Comparison of ENCODE assay signal across 10 cellular contexts in the genomic region with DNA sequence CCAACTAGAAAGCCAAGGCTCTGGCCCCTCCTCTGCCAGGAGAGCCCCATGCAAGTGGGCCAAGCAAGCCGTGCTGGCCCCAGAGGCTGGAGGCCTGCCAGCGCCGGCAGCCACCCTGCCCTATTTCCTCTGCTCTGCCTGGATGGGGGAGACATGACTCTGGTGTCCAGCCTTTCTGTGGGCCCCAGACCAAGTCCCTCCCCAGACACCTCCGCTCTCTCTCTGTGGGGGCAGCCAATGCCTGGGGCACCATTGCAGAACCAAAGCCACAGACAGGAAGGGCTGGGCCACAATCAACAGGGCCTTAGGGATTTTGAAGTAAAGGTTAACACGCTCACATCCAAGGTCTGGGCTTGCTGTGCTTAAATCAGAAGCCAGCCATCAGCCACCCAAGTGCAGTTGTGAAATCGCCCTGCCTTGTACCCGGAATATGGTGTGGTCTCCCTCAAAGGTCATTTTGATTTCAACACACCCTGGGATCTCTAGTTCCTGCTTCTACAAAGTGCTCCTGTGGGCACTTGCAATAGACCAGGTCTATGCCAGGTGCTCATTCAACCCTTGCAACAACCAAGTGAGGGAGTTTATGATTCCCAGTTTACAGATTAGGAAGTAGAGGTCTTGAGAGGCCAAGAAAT.
A peak's percentile ranks its signal among the peaks of the same experiment; 100 is the strongest.
DNase-seq lines count a peak whose midpoint lies in the region; ATAC-seq and TF ChIP-seq lines count a peak whose summit lies in the region.
"Had no signal": no experiment of that assay in that cellular context is flagged by ENCODE, and none has a peak within 500 bp of the region (broad histone marks: within the 10 kb centered on the region; RNA-seq: fewer than 3 reads in every experiment).

No MANE protein-coding gene starts in this region.

- no peaks in the 10 kb centered on the region for H3F3A ChIP-seq in smooth muscle cell (ENCODE audit: low read depth)

- H2AFZ ChIP-seq in ACC112 (ENCODE audit: low read length, unreplicated experiment) (no peak overlapping the region), smooth muscle cell (ENCODE audit: low read depth) (no peak overlapping the region)

- intact Hi-C loops in mucosa of descending colon (cut with DNase I, micrococcal nuclease) (no loop called here), Caco-2 (cut with micrococcal nuclease; ENCODE audit: unreplicated experiment) (no loop called here)

- POLR2A ChIA-PET in Caco-2 (lab: Charles Lee): no interaction called here

- BruUV-seq in Caco-2 (replicated peaks; lab: Mats Ljungman, UMichigan): no TSS peak

- WGBS in smooth muscle cell (ENCODE audit: low lambda C conversion rate): 78% methylated on average over 7 of the region's 7 CpGs

- ATAC-seq in mucosa of descending colon (peak; percentile 57), GM19395 (IDR thresholded peaks at IDR 0.05; ENCODE audit: unreplicated experiment) (no peak), GM18870 (IDR thresholded peaks at IDR 0.05; ENCODE audit: unreplicated experiment) (no peak)

- no peaks in the 10 kb centered on the region for H3K27me3 ChIP-seq in ACC112 (ENCODE audit: insufficient read depth, low read length)
- H3K27me3 ChIP-seq in Caco-2 (replicated peaks; ENCODE audit: control insufficient read depth, insufficient read depth, low read length): no peaks in the 10 kb centered on the region
- peaks cover 4% of the 10 kb centered on the region for H3K27me3 ChIP-seq in smooth muscle cell (ENCODE audit: low read depth)
- H3K27me3 ChIP-seq: brain microvascular endothelial cell had no signal

- H3K36me3 ChIP-seq in ACC112 (ENCODE audit: insufficient read depth, low read length): no peaks in the 10 kb centered on the region
- H3K36me3 ChIP-seq in mucosa of descending colon (ENCODE audit: low read depth): no peaks in the 10 kb centered on the region
- H3K36me3 ChIP-seq in Caco-2 (ENCODE audit: control insufficient read depth, insufficient read depth, low read length): no peaks in the 10 kb centered on the region
- H3K36me3 ChIP-seq in smooth muscle cell (ENCODE audit: low read depth): no peaks in the 10 kb centered on the region
- H3K36me3 ChIP-seq: brain microvascular endothelial cell had no signal

- H3K9me3 Mint-ChIP-seq in Caco-2 (ENCODE audit: unreplicated experiment): no peaks in the 10 kb centered on the region
- H3K9me3 Mint-ChIP-seq: CD4-positive, alpha-beta memory T cell had no signal

- H4K20me1 ChIP-seq in smooth muscle cell (ENCODE audit: low read depth): no peaks in the 10 kb centered on the region

- no peak overlapping the region for H3K27ac Mint-ChIP-seq in Caco-2 (ENCODE audit: unreplicated experiment)

- TF ChIP-seq CTCF in choroid plexus epithelial cell (conservative IDR thresholded peaks at IDR 0.05; ENCODE audit: low read depth, low read length) (no peak), mucosa of descending colon (IDR thresholded peaks at IDR 0.05) (no peak), Caco-2 (IDR thresholded peaks at IDR 0.05; ENCODE audit: insufficient read depth in 1 of 2, low read depth in 1 of 2, low read length in 1 of 2, severe bottlenecking in 1 of 2, unreplicated experiment in 1 of 2) (no peak), smooth muscle cell (IDR thresholded peaks at IDR 0.05; ENCODE audit: borderline replicate concordance, insufficient read depth, poor library complexity, severe bottlenecking) (no peak)

- peaks cover 18% of the 10 kb centered on the region for H3K4me1 Mint-ChIP-seq in Caco-2 (ENCODE audit: low read depth, unreplicated experiment)

- H3K4me2 ChIP-seq in smooth muscle cell: no peak overlapping the region

- no peaks in the 10 kb centered on the region for H3K36me3 Mint-ChIP-seq in Caco-2 (ENCODE audit: insufficient read depth, unreplicated experiment)
- H3K36me3 Mint-ChIP-seq: CD4-positive, alpha-beta memory T cell had no signal

- H3K4me3 Mint-ChIP-seq in Caco-2 (ENCODE audit: unreplicated experiment): no peak overlapping the region
- H3K4me3 Mint-ChIP-seq: CD4-positive, alpha-beta memory T cell had no signal

- H3K27me3 Mint-ChIP-seq in Caco-2 (ENCODE audit: insufficient read depth, unreplicated experiment): no peaks in the 10 kb centered on the region
- H3K27me3 Mint-ChIP-seq: CD4-positive, alpha-beta memory T cell had no signal

- H3K9me3 ChIP-seq in mucosa of descending colon (no peaks in the 10 kb centered on the region), Caco-2 (no peaks in the 10 kb centered on the region), smooth muscle cell (replicated peaks; ENCODE audit: low read depth) (no peaks in the 10 kb centered on the region)

- peak; percentile 36 for DNase-seq in NCI-H460 (ENCODE audit: extremely low read depth, low read depth)
- peak; percentile 29 for DNase-seq in choroid plexus epithelial cell (ENCODE audit: low read depth)
- peak in 2 of 3 donors; percentile 30 to 70 for DNase-seq in mucosa of descending colon
- no peak for DNase-seq in Caco-2
- DNase-seq in smooth muscle cell (lab: John Stamatoyannopoulos, UW; ENCODE audit: unreplicated experiment): no peak
- DNase-seq: brain microvascular endothelial cell; CD4-positive, alpha-beta memory T cell had no signal

- peaks cover 28% of the 10 kb centered on the region for H3K4me1 ChIP-seq in ACC112 (ENCODE audit: control insufficient read depth, insufficient read depth, low read length, unreplicated experiment)
- H3K4me1 ChIP-seq in mucosa of descending colon (ENCODE audit: low read depth): no peaks in the 10 kb centered on the region
- peaks cover 29% of the 10 kb centered on the region for H3K4me1 ChIP-seq in Caco-2
- H3K4me1 ChIP-seq in smooth muscle cell (ENCODE audit: low read depth): peaks cover 5% of the 10 kb centered on the region

- H3K27ac ChIP-seq in ACC112 (ENCODE audit: low read depth, low read length) (peak overlapping the region; percentile 66), smooth muscle cell (ENCODE audit: low read depth) (no peak overlapping the region)
- H3K27ac ChIP-seq: brain microvascular endothelial cell had no signal

- H3K4me3 ChIP-seq in ACC112 (ENCODE audit: low read depth, low read length) (no peak overlapping the region), choroid plexus epithelial cell (ENCODE audit: low read depth, low read length) (no peak overlapping the region), mucosa of descending colon (no peak overlapping the region), Caco-2 (ENCODE audit: low read depth, low read length) (no peak overlapping the region), smooth muscle cell (no peak overlapping the region)

- no peak overlapping the region for H3K9ac ChIP-seq in smooth muscle cell (ENCODE audit: low read depth)

- CTCF ChIA-PET in Caco-2 (lab: Charles Lee): no interaction called here

- no peaks in the 10 kb centered on the region for H3K79me2 ChIP-seq in ACC112 (ENCODE audit: control insufficient read depth, insufficient read depth, low read length, unreplicated experiment)
- no peaks in the 10 kb centered on the region for H3K79me2 ChIP-seq in smooth muscle cell (ENCODE audit: low read depth)

Comparison
In these comparisons a context has a peak if more than half of its experiments do, and no peak if none do; other contexts are left out.
1. DNase-seq: peak in NCI-H460 (single experiment), choroid plexus epithelial cell (single experiment) and mucosa of descending colon (2 of 3); none in Caco-2 (0 of 2) and smooth muscle cell (single experiment).